Comparison of ENCODE assay signal across 1 cellular context in the genomic region with DNA sequence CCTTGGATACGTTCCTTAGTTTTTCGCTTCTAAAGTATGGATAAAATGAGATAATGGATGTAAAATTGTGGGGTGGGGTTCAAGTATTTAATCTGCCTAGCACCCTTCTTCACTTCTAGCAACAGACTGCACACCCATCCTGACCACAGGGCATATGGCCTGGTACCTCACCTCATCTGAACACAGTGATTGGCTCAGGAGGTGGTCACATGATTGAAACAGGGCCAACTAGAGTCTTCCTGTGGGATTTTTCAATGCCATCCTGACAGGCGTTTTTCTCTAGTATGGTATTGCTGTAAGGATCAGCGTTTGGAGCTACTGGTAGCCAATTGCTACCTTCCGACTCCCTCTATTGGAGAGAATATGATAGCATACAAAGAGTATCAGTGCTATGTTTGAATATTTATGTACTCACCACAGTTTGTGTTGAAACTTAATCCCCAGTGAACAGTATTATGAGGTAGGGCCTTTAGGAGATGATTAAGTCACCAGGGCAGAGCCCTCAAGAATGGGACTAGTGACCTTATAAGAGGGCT.
TF ChIP-seq lines count a peak whose summit lies in the region.

No MANE protein-coding gene starts in this region.

TF ChIP-seq in liver, 16 proteins besides CTCF, POLR2A, EP300 and RAD21 (continued from another document):
- TF ChIP-seq, protein P1, sequence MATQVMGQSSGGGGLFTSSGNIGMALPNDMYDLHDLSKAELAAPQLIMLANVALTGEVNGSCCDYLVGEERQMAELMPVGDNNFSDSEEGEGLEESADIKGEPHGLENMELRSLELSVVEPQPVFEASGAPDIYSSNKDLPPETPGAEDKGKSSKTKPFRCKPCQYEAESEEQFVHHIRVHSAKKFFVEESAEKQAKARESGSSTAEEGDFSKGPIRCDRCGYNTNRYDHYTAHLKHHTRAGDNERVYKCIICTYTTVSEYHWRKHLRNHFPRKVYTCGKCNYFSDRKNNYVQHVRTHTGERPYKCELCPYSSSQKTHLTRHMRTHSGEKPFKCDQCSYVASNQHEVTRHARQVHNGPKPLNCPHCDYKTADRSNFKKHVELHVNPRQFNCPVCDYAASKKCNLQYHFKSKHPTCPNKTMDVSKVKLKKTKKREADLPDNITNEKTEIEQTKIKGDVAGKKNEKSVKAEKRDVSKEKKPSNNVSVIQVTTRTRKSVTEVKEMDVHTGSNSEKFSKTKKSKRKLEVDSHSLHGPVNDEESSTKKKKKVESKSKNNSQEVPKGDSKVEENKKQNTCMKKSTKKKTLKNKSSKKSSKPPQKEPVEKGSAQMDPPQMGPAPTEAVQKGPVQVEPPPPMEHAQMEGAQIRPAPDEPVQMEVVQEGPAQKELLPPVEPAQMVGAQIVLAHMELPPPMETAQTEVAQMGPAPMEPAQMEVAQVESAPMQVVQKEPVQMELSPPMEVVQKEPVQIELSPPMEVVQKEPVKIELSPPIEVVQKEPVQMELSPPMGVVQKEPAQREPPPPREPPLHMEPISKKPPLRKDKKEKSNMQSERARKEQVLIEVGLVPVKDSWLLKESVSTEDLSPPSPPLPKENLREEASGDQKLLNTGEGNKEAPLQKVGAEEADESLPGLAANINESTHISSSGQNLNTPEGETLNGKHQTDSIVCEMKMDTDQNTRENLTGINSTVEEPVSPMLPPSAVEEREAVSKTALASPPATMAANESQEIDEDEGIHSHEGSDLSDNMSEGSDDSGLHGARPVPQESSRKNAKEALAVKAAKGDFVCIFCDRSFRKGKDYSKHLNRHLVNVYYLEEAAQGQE (IDR thresholded peaks at IDR 0.05), result no peak
